ENCODE assay signal across 16 cellular contexts in the genomic region with DNA sequence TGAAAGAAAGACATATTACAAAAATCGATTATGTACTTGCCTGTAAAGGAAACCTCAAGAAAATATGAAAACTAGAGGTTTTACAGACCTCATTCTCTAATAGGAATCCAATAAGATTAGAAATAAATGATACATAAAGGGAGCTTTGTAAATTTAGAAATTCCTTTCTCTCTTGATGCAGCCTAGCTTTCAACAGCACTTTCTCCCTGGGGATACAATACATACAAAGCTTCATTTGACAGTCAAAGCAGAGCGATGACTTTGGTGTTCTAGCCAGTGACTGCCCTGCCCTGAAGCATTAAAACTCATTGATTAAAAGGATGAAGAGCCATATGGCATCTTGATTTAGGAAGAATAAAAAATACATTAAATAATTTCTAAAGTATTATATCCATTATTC.
"Had no signal": no experiment of that assay in that cellular context is flagged by ENCODE, and none has a peak within 500 bp of the region (broad histone marks: within the 10 kb centered on the region; RNA-seq: fewer than 3 reads in every experiment).

No MANE protein-coding gene starts in this region.

- DNase-seq: islet precursor cell; left ventricle myocardium inferior; mesendoderm; naive B cell; natural killer cell; nephron progenitor cell; ovary; right lobe of liver; stimulated activated CD4-positive, alpha-beta T cell treated with anti-CD3 and anti-CD28 coated beads, Interleukin-1b, Interleukin-23, amount 100 ng/mL, for 48 hours; stimulated activated CD4-positive, alpha-beta T cell treated with anti-CD3 and anti-CD28 coated beads, Interleukin-2, amount 100 ng/mL, for 48 hours; stimulated activated CD4-positive, alpha-beta T cell treated with anti-CD3 and anti-CD28 coated beads, Interleukin-4, amount 100 ng/mL, for 4 hours; stimulated activated CD8-positive, alpha-beta memory T cell treated with anti-CD3 and anti-CD28 coated beads, Interleukin-4, amount 100 ng/mL, for 48 hours; stimulated activated naive CD4-positive, alpha-beta T cell treated with Interleukin-2 at 50 U/mL for 16 hours; stimulated activated naive CD8-positive, alpha-beta T cell treated with anti-CD3 and anti-CD28 coated beads, Interleukin-15, amount 100 ng/mL, for 72 hours; substantia nigra; uterus had no signal
